Comparison of ENCODE assay signal across 8 cellular contexts in genomic region chr18:31942301-31942998, GRCh38. TPM values are rescaled to one million over a fixed set of nuclear protein-coding genes. Genes with fewer than 3 reads are reported as not detected.
A peak's percentile ranks its signal among the peaks of the same experiment; 100 is the strongest.
DNase-seq lines count a peak whose midpoint lies in the region; ATAC-seq, FAIRE-seq and TF ChIP-seq lines count a peak whose summit lies in the region.

No MANE protein-coding gene starts in this region.

- no peak for TF ChIP-seq CTCF in RWPE2 (IDR thresholded peaks at IDR 0.05; ENCODE audit: poor library complexity, severe bottlenecking)
- TF ChIP-seq CTCF in mammary epithelial cell (conservative IDR thresholded peaks at IDR 0.05 in 1 of 2, IDR thresholded peaks at IDR 0.05 in 1 of 2; ENCODE audit: extremely low read depth in 1 of 2, insufficient read depth in 1 of 2, low read depth in 1 of 2, low read length in 2 of 2): no peak
- TF ChIP-seq CTCF in keratinocyte (optimal IDR thresholded peaks at IDR 0.05 in 1 of 3, IDR thresholded peaks at IDR 0.05 in 1 of 3, conservative IDR thresholded peaks at IDR 0.05 in 1 of 3; ENCODE audit: extremely low read depth in 1 of 3, insufficient read depth in 2 of 3, low read length in 3 of 3): no peak

- intact Hi-C loops in mammary epithelial cell (cut with micrococcal nuclease): loop anchor here (5.0 kb wide), 3 partner anchors 130 to 955 kb away; partner anchors contain the start of gene RNF138

- H3K4me2 ChIP-seq in mammary epithelial cell (ENCODE audit: insufficient read depth, low read depth, low read length) (peak overlapping the region; percentile 89), keratinocyte (ENCODE audit: control insufficient read depth, extremely low read depth, insufficient read depth, low read depth, low read length) (peak overlapping the region; percentile 87)

- H2AFZ ChIP-seq in mammary epithelial cell (ENCODE audit: low read depth, low read length): peak overlapping the region; percentile 96
- H2AFZ ChIP-seq in keratinocyte (ENCODE audit: control insufficient read depth, low read length): peak overlapping the region; percentile 97

- in situ Hi-C loops in mammary epithelial cell (cut with MboI; ENCODE audit: low sequenced_read_pairs in 2 of 2): no loop called here

- no peaks in the 10 kb centered on the region for H3K9me1 ChIP-seq in keratinocyte (ENCODE audit: control insufficient read depth, extremely low read depth, insufficient read depth, low read length)

- CTCF ChIA-PET in mammary epithelial cell (lab: Charles Lee; ENCODE audit: low non-redundant PET): interaction anchor here (0.6 to 1.3 kb wide), 4 partner anchors 19 to 391 kb away, joined by 3 to 9 read pairs (median 5); no protein-coding TSS in a partner anchor

- H3K4me1 ChIP-seq in RWPE2 (ENCODE audit: insufficient read depth, poor library complexity, severe bottlenecking) (peaks cover 8% of the 10 kb centered on the region), mammary epithelial cell (ENCODE audit: insufficient read depth, low read length) (peaks cover 11% of the 10 kb centered on the region), keratinocyte (ENCODE audit: control insufficient read depth, extremely low read depth, insufficient read depth, low read length) (peaks cover 15% of the 10 kb centered on the region)

- peak; percentile 33 for ATAC-seq in GM19351 (IDR thresholded peaks at IDR 0.05; ENCODE audit: unreplicated experiment)
- peak; percentile 43 for ATAC-seq in HG03432 (IDR thresholded peaks at IDR 0.05; ENCODE audit: unreplicated experiment)
- peak; percentile 45 for ATAC-seq in RWPE2 (ENCODE audit: low read depth)

- dilution Hi-C loops in mammary epithelial cell (cut with HindIII; ENCODE audit: low sequenced_read_pairs) (no loop called here), keratinocyte (cut with MboI; ENCODE audit: extremely low pct_ligation_motif_present, low sequenced_read_pairs) (no loop called here)

- FAIRE-seq in keratinocyte (lab: Jason Lieb, UNC): no peak

- DNase-seq in CMK (ENCODE audit: low read depth) (peak; percentile 52), RWPE2 (ENCODE audit: low spot score) (no peak), mammary epithelial cell (peak; percentile 67), keratinocyte (ENCODE audit: low read depth, low spot score) (no peak), OCI-M2 (lab: John Stamatoyannopoulos, UW; ENCODE audit: unreplicated experiment) (no peak)
- peak; percentile 7 to 20 for DNase-seq in stimulated activated CD4-positive, alpha-beta T cell treated with anti-CD3 and anti-CD28 coated beads, Interleukin-1b, Interleukin-23, amount 100 ng/mL, for 4 hours (ENCODE audit: low read depth in 2 of 2)

- H3K9me3 ChIP-seq in RWPE2 (ENCODE audit: severe bottlenecking) (no peaks in the 10 kb centered on the region), mammary epithelial cell (replicated peaks; ENCODE audit: insufficient read depth, low read length) (no peaks in the 10 kb centered on the region), keratinocyte (ENCODE audit: control insufficient read depth, low read depth, low read length) (no peaks in the 10 kb centered on the region)

- H3K9ac ChIP-seq in mammary epithelial cell (ENCODE audit: insufficient read depth, low read length) (peak overlapping the region; percentile 88), keratinocyte (ENCODE audit: control insufficient read depth, extremely low read depth, insufficient read depth, low read length) (peak overlapping the region; percentile 95)

- 4% methylated on average over 39 of the region's 63 CpGs for WGBS in mammary epithelial cell (ENCODE audit: low coverage, missing lambda C conversion rate)

- H3K27me3 ChIP-seq in RWPE2 (ENCODE audit: insufficient read depth, poor library complexity, severe bottlenecking) (no peaks in the 10 kb centered on the region), mammary epithelial cell (ENCODE audit: insufficient read depth, low read length) (no peaks in the 10 kb centered on the region), keratinocyte (ENCODE audit: control insufficient read depth, extremely low read depth, insufficient read depth, low read length) (no peaks in the 10 kb centered on the region)

- H3K79me2 ChIP-seq in mammary epithelial cell (ENCODE audit: insufficient read depth, low read length) (peaks cover 51% of the 10 kb centered on the region), keratinocyte (ENCODE audit: control insufficient read depth, insufficient read depth, low read length) (peaks cover 51% of the 10 kb centered on the region)

- H3K27ac ChIP-seq in RWPE2 (ENCODE audit: poor library complexity, severe bottlenecking) (peak overlapping the region; percentile 74), mammary epithelial cell (ENCODE audit: insufficient read depth, low read depth, low read length) (peak overlapping the region; percentile 82), keratinocyte (ENCODE audit: control insufficient read depth, insufficient read depth, low read length) (peak overlapping the region; percentile 92)

- H4K20me1 ChIP-seq in mammary epithelial cell (ENCODE audit: insufficient read depth, low read length): no peaks in the 10 kb centered on the region
- no peaks in the 10 kb centered on the region for H4K20me1 ChIP-seq in keratinocyte (ENCODE audit: control insufficient read depth, extremely low read depth, insufficient read depth, low read length)

- peaks cover 16% of the 10 kb centered on the region; the same call in 1 of the 2 replicates for H3K36me3 ChIP-seq in RWPE2 (ENCODE audit: low read depth)
- no peaks in the 10 kb centered on the region for H3K36me3 ChIP-seq in mammary epithelial cell (ENCODE audit: insufficient read depth, low read length)
- H3K36me3 ChIP-seq in keratinocyte (ENCODE audit: control insufficient read depth in 2 of 2, extremely low read depth in 1 of 2, insufficient read depth in 2 of 2, low read length in 2 of 2): no peaks in the 10 kb centered on the region

- H3K4me3 ChIP-seq in RWPE2 (ENCODE audit: severe bottlenecking) (peak overlapping the region; percentile 98), mammary epithelial cell (replicated peaks in 1 of 3; ENCODE audit: insufficient read depth in 1 of 3, low read depth in 2 of 3, low read length in 3 of 3) (peak overlapping the region; percentile 83 to 98 (median 94)), keratinocyte (ENCODE audit: control insufficient read depth in 2 of 3, extremely low read depth in 1 of 3, insufficient read depth in 2 of 3, low read depth in 1 of 3, low read length in 3 of 3) (peak overlapping the region; percentile 80 to 99 (median 99))

- BruUV-seq in mammary epithelial cell (replicated peaks; lab: Mats Ljungman, UMichigan): no TSS peak

RNA-seq across cellular contexts. Expression of gene TRAPPC8, which starts 0.5 kb away (rescaled TPM):
- 10 to 100 TPM; 25.0 to 35.8 TPM for total RNA-seq in mammary epithelial cell
- 28.4 TPM for polyA plus RNA-seq in mammary epithelial cell
- 36.2 TPM for polyA minus RNA-seq in mammary epithelial cell
- polyA plus RNA-seq in keratinocyte: 40.7 to 64.8 TPM (median 60.8 TPM) in 3 replicates
- 24.6 TPM for polyA plus RNA-seq in keratinocyte (2011; ENCODE audit: low read depth)
- polyA plus RNA-seq in keratinocyte (2011; cell fraction: cytosol; rRNA removed): 20.1 and 67.0 TPM in 2 replicates
- 78.4 and 88.5 TPM in 2 replicates for polyA plus RNA-seq in keratinocyte (2011; cell fraction: nucleus; rRNA removed)
- 17.6 and 23.9 TPM in 2 replicates for polyA plus RNA-seq in keratinocyte (2012; ENCODE audit: low replicate concordance)
- polyA minus RNA-seq in keratinocyte: 32.5 to 117 TPM (median 83.4 TPM) in 3 replicates
- 25.1 TPM for polyA minus RNA-seq in keratinocyte (2011; cell fraction: cytosol; rRNA and poly(A)+ RNA removed)
- polyA minus RNA-seq in keratinocyte (2011; cell fraction: nucleus; rRNA and poly(A)+ RNA removed): 37.2 and 69.1 TPM in 2 replicates

Comparison
In these comparisons a context has a peak if more than half of its experiments do, and no peak if none do; other contexts are left out.
1. DNase-seq: peak in CMK (single experiment), mammary epithelial cell (single experiment) and stimulated activated CD4-positive, alpha-beta T cell treated with anti-CD3 and anti-CD28 coated beads, Interleukin-1b, Interleukin-23, amount 100 ng/mL, for 4 hours (2 of 2); none in RWPE2 (single experiment), keratinocyte (single experiment) and OCI-M2 (single experiment).
2. Peak in every context shown above with its lines, with median percentiles within 50 percentile points of each other: ATAC-seq, H3K27ac ChIP-seq and H3K4me3 ChIP-seq.